1 cellular context compared by ENCODE assay signal in genomic region chr6:43613721-43614395, GRCh38.
TF ChIP-seq lines count a peak whose summit lies in the region.

No MANE protein-coding gene starts in this region.

TF ChIP-seq in HCT116, 20 proteins besides CTCF, POLR2A, EP300 and RAD21 (continued from another document):
- TF ChIP-seq ZNF274 (IDR thresholded peaks at IDR 0.05; ENCODE audit: low read depth, low read length) (no peak), JUND (IDR thresholded peaks at IDR 0.05) (no peak), EZH2 (IDR thresholded peaks at IDR 0.05) (no peak), FOSL1 (IDR thresholded peaks at IDR 0.05; ENCODE audit: low read depth) (no peak), SIN3A (IDR thresholded peaks at IDR 0.05; ENCODE audit: low read depth) (no peak), REST (IDR thresholded peaks at IDR 0.05; ENCODE audit: low read depth) (no peak), EGR1 (IDR thresholded peaks at IDR 0.05; ENCODE audit: low read depth) (no peak), SRF (IDR thresholded peaks at IDR 0.05; ENCODE audit: low read depth) (no peak), YY1 (IDR thresholded peaks at IDR 0.05; ENCODE audit: extremely low read depth, insufficient replicate concordance, low read depth, low read length) (no peak), ELF1 (IDR thresholded peaks at IDR 0.05; ENCODE audit: borderline replicate concordance, low read depth) (no peak), ZBTB33 (IDR thresholded peaks at IDR 0.05; ENCODE audit: extremely low read depth, insufficient replicate concordance, low read length) (no peak), POLR2AphosphoS5 (IDR thresholded peaks at IDR 0.05; ENCODE audit: low read depth, low read length) (no peak), TCF7L2 (IDR thresholded peaks at IDR 0.05; ENCODE audit: borderline replicate concordance, extremely low read depth, insufficient read depth, insufficient read length) (no peak), CBX3 (IDR thresholded peaks at IDR 0.05; ENCODE audit: low read depth) (no peak), CEBPB (IDR thresholded peaks at IDR 0.05; ENCODE audit: low read depth) (no peak)
